Comparison of ENCODE assay signal across 2 cellular contexts in genomic region chr3:129415830-129416229, GRCh38.
TF ChIP-seq lines count a peak whose summit lies in the region.

No MANE protein-coding gene starts in this region.

TF ChIP-seq in A549, 52 proteins besides CTCF, POLR2A, EP300 and RAD21:
- TF ChIP-seq RCOR1 (IDR thresholded peaks at IDR 0.05; ENCODE audit: low read depth, low read length), result no peak
- no peak for TF ChIP-seq SREBF2 (IDR thresholded peaks at IDR 0.05)
- TF ChIP-seq ATOH8 (CRISPR knock-in tag; IDR thresholded peaks at IDR 0.05; ENCODE audit: low read depth), result no peak
- no peak for TF ChIP-seq MAX (IDR thresholded peaks at IDR 0.05)
- no peak for TF ChIP-seq TP53 (CRISPR knock-in tag; IDR thresholded peaks at IDR 0.05)
- no peak for TF ChIP-seq CEBPB (IDR thresholded peaks at IDR 0.05)
- TF ChIP-seq ZC3H11A (IDR thresholded peaks at IDR 0.05), result no peak
- TF ChIP-seq NFE2L2 (conservative IDR thresholded peaks at IDR 0.05; ENCODE audit: low read length), result no peak
- TF ChIP-seq HDAC2 (IDR thresholded peaks at IDR 0.05), result no peak
- TF ChIP-seq MAZ (IDR thresholded peaks at IDR 0.05; ENCODE audit: borderline replicate concordance, low read depth, low read length), result no peak
- no peak for TF ChIP-seq BCL3 (IDR thresholded peaks at IDR 0.05)
- no peak for TF ChIP-seq ZNF302 (CRISPR knock-in tag; IDR thresholded peaks at IDR 0.05)
TF ChIP-seq in A549: peak in this region for 0.

TF ChIP-seq in IMR-90, 13 proteins besides CTCF, POLR2A, EP300 and RAD21:
- TF ChIP-seq FOS (IDR thresholded peaks at IDR 0.05; ENCODE audit: low read depth, low read length), result no peak
- TF ChIP-seq ELK1 (IDR thresholded peaks at IDR 0.05; ENCODE audit: borderline replicate concordance, low read depth, low read length), result no peak
